21 cellular contexts compared by ENCODE assay signal in genomic region chr17:13869301-13869700, GRCh38.
DNase-seq lines count a peak whose midpoint lies in the region; ATAC-seq and TF ChIP-seq lines count a peak whose summit lies in the region.
"Had no signal": no experiment of that assay in that cellular context is flagged by ENCODE, and none has a peak within 500 bp of the region (broad histone marks: within the 10 kb centered on the region; RNA-seq: fewer than 3 reads in every experiment).

No MANE protein-coding gene starts in this region.

- H3K27me3 ChIP-seq in brain microvascular endothelial cell (replicated peaks), result no peaks in the 10 kb centered on the region
- H3K27me3 ChIP-seq in SK-N-SH (ENCODE audit: insufficient read depth), result no peaks in the 10 kb centered on the region; the same call in 1 of the 2 replicates

- H3F3A ChIP-seq in SK-N-SH (replicated peaks; ENCODE audit: insufficient read depth), result no peaks in the 10 kb centered on the region

- H3K36me3 ChIP-seq in brain microvascular endothelial cell (replicated peaks), result no peaks in the 10 kb centered on the region
- no peaks in the 10 kb centered on the region for H3K36me3 ChIP-seq in SK-N-SH (replicated peaks in 1 of 2; ENCODE audit: control insufficient read depth in 1 of 2, insufficient read depth in 2 of 2, low read length in 1 of 2)

- TF ChIP-seq CTCF in brain microvascular endothelial cell (IDR thresholded peaks at IDR 0.05; ENCODE audit: low read depth, low read length, missing control alignments), result no peak
- TF ChIP-seq CTCF in SK-N-SH (IDR thresholded peaks at IDR 0.05), result no peak

- H3K4me1 ChIP-seq in SK-N-SH (ENCODE audit: control insufficient read depth in 1 of 2, insufficient read depth in 2 of 2, low read depth in 1 of 2, low read length in 1 of 2), result no peaks in the 10 kb centered on the region

- TF ChIP-seq EP300 in SK-N-SH (IDR thresholded peaks at IDR 0.05; ENCODE audit: borderline replicate concordance in 1 of 2, low read depth in 1 of 2, low read length in 1 of 2), result no peak

- H3K9me2 ChIP-seq in SK-N-SH, result no peaks in the 10 kb centered on the region

- H3K9ac ChIP-seq in SK-N-SH, result no peak overlapping the region

- H3K4me2 ChIP-seq in SK-N-SH, result no peak overlapping the region
- H3K4me2 ChIP-seq: GM23338, PC-9 had no signal

- no peak for TF ChIP-seq RAD21 in SK-N-SH (IDR thresholded peaks at IDR 0.05; ENCODE audit: low read length)

- H3K4me3 ChIP-seq in brain microvascular endothelial cell (ENCODE audit: low read depth, low read length), result no peak overlapping the region
- H3K4me3 ChIP-seq in SK-N-SH (ENCODE audit: low read depth in 2 of 2, low read length in 1 of 2), result no peak overlapping the region
- H3K4me3 ChIP-seq: GM23338, PC-9 had no signal

- no peak overlapping the region for H2AFZ ChIP-seq in SK-N-SH (ENCODE audit: low read depth)
- H2AFZ ChIP-seq: GM23338, PC-9 had no signal

- ATAC-seq in GM18520 (IDR thresholded peaks at IDR 0.05; ENCODE audit: unreplicated experiment), result no peak
- ATAC-seq: GM23338 had no signal

- in situ Hi-C loops in brain microvascular endothelial cell (cut with HindIII; ENCODE audit: low pct_ligation_motif_present, low sequenced_read_pairs), result no loop called here

- no peaks in the 10 kb centered on the region for H3K79me2 ChIP-seq in SK-N-SH (ENCODE audit: insufficient read depth)

- H3K9me3 ChIP-seq in SK-N-SH, result no peaks in the 10 kb centered on the region

- CTCF ChIA-PET in SK-N-SH (lab: Yijun Ruan, JAX), result no interaction called here

- POLR2A ChIA-PET in SK-N-SH (lab: Yijun Ruan, JAX), result no interaction called here

- DNase-seq in DMS79 treated with DMSO at 0.1 percent for 48 hours (lab: John Stamatoyannopoulos, UW), result peak; percentile 5
- DNase-seq in DMS79 (lab: John Stamatoyannopoulos, UW), result no peak
- peak; percentile 8 for DNase-seq in brain microvascular endothelial cell
- peak; percentile 34 for DNase-seq in left kidney (ENCODE audit: low read depth, low spot score)
- peak; percentile 12 for DNase-seq in smooth muscle cell of the brain vasculature (ENCODE audit: low read depth, low spot score)
- DNase-seq in NK-92 (lab: John Stamatoyannopoulos, UW; ENCODE audit: unreplicated experiment), result no peak
- no peak for DNase-seq in SK-N-SH
- DNase-seq: AML-193, DND-41, GDM1, NCI-H1105 treated with DMSO at 0.1 percent for 48 hours, NCI-H1694, NCI-H2081 treated with DMSO at 0.1 percent for 48 hours, NCI-H226, NCI-H524, PC-9 had no signal

- 50% methylated on average over 6 of the region's 6 CpGs for WGBS in SK-N-SH (ENCODE audit: low lambda C conversion rate)

- no peaks in the 10 kb centered on the region for H4K20me1 ChIP-seq in SK-N-SH (ENCODE audit: insufficient read depth)

- H3K27ac ChIP-seq in brain microvascular endothelial cell, result no peak overlapping the region
- no peak overlapping the region for H3K27ac ChIP-seq in SK-N-SH (ENCODE audit: low read depth in 2 of 2, low read length in 1 of 2)
- H3K27ac ChIP-seq: 22Rv1, C4-2B, PC-9, RWPE1 had no signal

TF ChIP-seq in SK-N-SH, 30 proteins besides CTCF, POLR2A, EP300 and RAD21:
- TF ChIP-seq MAX (IDR thresholded peaks at IDR 0.05; ENCODE audit: low read depth), result no peak
- no peak for TF ChIP-seq RCOR1 (IDR thresholded peaks at IDR 0.05; ENCODE audit: low read length)
- no peak for TF ChIP-seq IRF3 (IDR thresholded peaks at IDR 0.05; ENCODE audit: low read depth, low read length)
- no peak for TF ChIP-seq EZH2phosphoT487 (IDR thresholded peaks at IDR 0.05; ENCODE audit: borderline replicate concordance, low read depth)
- no peak for TF ChIP-seq MXI1 (IDR thresholded peaks at IDR 0.05; ENCODE audit: low read depth, low read length)
- TF ChIP-seq NRF1 (IDR thresholded peaks at IDR 0.05; ENCODE audit: low read depth, low read length), result no peak
- no peak for TF ChIP-seq POLR2AphosphoS5 (IDR thresholded peaks at IDR 0.05; ENCODE audit: low read depth, low read length)
- TF ChIP-seq JUND (IDR thresholded peaks at IDR 0.05), result no peak
- no peak for TF ChIP-seq TEAD4 (IDR thresholded peaks at IDR 0.05; ENCODE audit: borderline replicate concordance, insufficient read depth)
- TF ChIP-seq SIN3A (IDR thresholded peaks at IDR 0.05; ENCODE audit: borderline replicate concordance, low read depth, low read length), result no peak
- TF ChIP-seq SMC3 (IDR thresholded peaks at IDR 0.05; ENCODE audit: low read depth, low read length), result no peak
- TF ChIP-seq RFX5 (IDR thresholded peaks at IDR 0.05; ENCODE audit: low read length), result no peak
- TF ChIP-seq FOSL2 (IDR thresholded peaks at IDR 0.05; ENCODE audit: borderline replicate concordance, low read depth), result no peak
- no peak for TF ChIP-seq PBX3 (IDR thresholded peaks at IDR 0.05)
- TF ChIP-seq CHD2 (IDR thresholded peaks at IDR 0.05; ENCODE audit: low read length, partially characterized antibody), result no peak
- TF ChIP-seq YY1 (IDR thresholded peaks at IDR 0.05; ENCODE audit: low read depth), result no peak
- TF ChIP-seq MEF2A (IDR thresholded peaks at IDR 0.05; ENCODE audit: borderline replicate concordance, low read depth), result no peak
- TF ChIP-seq TCF12 (IDR thresholded peaks at IDR 0.05), result no peak
- TF ChIP-seq NFIC (IDR thresholded peaks at IDR 0.05; ENCODE audit: borderline replicate concordance), result no peak

Comparison
In these comparisons a context has a peak if more than half of its experiments do, and no peak if none do; other contexts are left out.
1. DNase-seq: peak in DMS79 treated with DMSO at 0.1 percent for 48 hours (single experiment), brain microvascular endothelial cell (single experiment), left kidney (single experiment) and smooth muscle cell of the brain vasculature (single experiment); none in DMS79 (single experiment), NK-92 (single experiment) and SK-N-SH (single experiment).